ENCODE assay signal across 8 cellular contexts in genomic region chr1:155978973-155979429, GRCh38. TPM values are rescaled to one million over a fixed set of nuclear protein-coding genes. Genes with fewer than 3 reads are reported as not detected.
DNase-seq lines count a peak whose midpoint lies in the region; ATAC-seq and TF ChIP-seq lines count a peak whose summit lies in the region.

No MANE protein-coding gene starts in this region.

- peak overlapping the region; percentile 87 to 93 for H3K27ac ChIP-seq in SK-N-SH (ENCODE audit: low read depth in 2 of 2, low read length in 1 of 2)

- no peaks in the 10 kb centered on the region for H3K9me3 Mint-ChIP-seq in activated CD4-positive, alpha-beta T cell treated with anti-CD3 and anti-CD28 coated beads, Interleukin-2, amount 10 ng/mL, durations not matched to agents 7 days and 5 days
- no peaks in the 10 kb centered on the region for H3K9me3 Mint-ChIP-seq in natural killer cell

- no peaks in the 10 kb centered on the region for H3K27me3 Mint-ChIP-seq in activated CD4-positive, alpha-beta T cell treated with anti-CD3 and anti-CD28 coated beads, Interleukin-2, amount 10 ng/mL, durations not matched to agents 7 days and 5 days
- no peaks in the 10 kb centered on the region for H3K27me3 Mint-ChIP-seq in natural killer cell (ENCODE audit: low read depth in 2 of 2)

- H3K36me3 Mint-ChIP-seq in activated CD4-positive, alpha-beta T cell treated with anti-CD3 and anti-CD28 coated beads, Interleukin-2, amount 10 ng/mL, durations not matched to agents 7 days and 5 days (ENCODE audit: low read depth), result peaks cover 37% of the 10 kb centered on the region
- no peaks in the 10 kb centered on the region for H3K36me3 Mint-ChIP-seq in natural killer cell

- peaks cover 85% of the 10 kb centered on the region for H3K79me2 ChIP-seq in SK-N-SH (ENCODE audit: insufficient read depth)

- peak overlapping the region; percentile 88 for H3K4me2 ChIP-seq in SK-N-SH

- peak overlapping the region; percentile 96 for H3K9ac ChIP-seq in SK-N-SH

- H3K4me1 Mint-ChIP-seq in activated CD4-positive, alpha-beta T cell treated with anti-CD3 and anti-CD28 coated beads, Interleukin-2, amount 10 ng/mL, durations not matched to agents 7 days and 5 days, result peaks cover 70% of the 10 kb centered on the region
- H3K4me1 Mint-ChIP-seq in natural killer cell, result peaks cover 67 to 80% of the 10 kb centered on the region in 2 donors

- no peak for DNase-seq in activated CD4-positive, alpha-beta T cell treated with anti-CD3 and anti-CD28 coated beads, Interleukin-2, amount 10 ng/mL, durations not matched to agents 7 days and 5 days
- DNase-seq in activated CD4-positive, alpha-beta T cell treated with anti-CD3 and anti-CD28 coated beads, Interleukin-2, amount 50 U/mL, for 4 hours, result no peak
- DNase-seq in SK-N-SH, result no peak
- peak; percentile 19 for DNase-seq in epidermal melanocyte (ENCODE audit: insufficient read length, low spot score)
- DNase-seq in natural killer cell, result no peak
- no peak for DNase-seq in NCI-H748 treated with DMSO at 0.1 percent for 48 hours (lab: John Stamatoyannopoulos, UW)
- DNase-seq in stimulated activated naive CD4-positive, alpha-beta T cell treated with Interleukin-2 at 50 U/mL for 16 hours (lab: John Stamatoyannopoulos, UW), result no peak

- POLR2A ChIA-PET in activated CD4-positive, alpha-beta T cell treated with anti-CD3 and anti-CD28 coated beads, Interleukin-2, amount 10 ng/mL, durations not matched to agents 7 days and 5 days (lab: Charles Lee), result interaction anchor here (1.6 kb wide), 1 partner anchor 33 kb away, joined by 4 read pairs; no protein-coding TSS in a partner anchor
- POLR2A ChIA-PET in SK-N-SH (lab: Yijun Ruan, JAX), result interaction anchor here (0.6 to 2.5 kb wide), 4 partner anchors 10 to 236 kb away, joined by 3 to 12 read pairs (median 6); partner anchors contain the start of gene KHDC4

- H3K4me1 ChIP-seq in SK-N-SH (ENCODE audit: control insufficient read depth in 1 of 2, insufficient read depth in 2 of 2, low read depth in 1 of 2, low read length in 1 of 2), result peaks cover 42 to 61% of the 10 kb centered on the region in 2 experiments

- CTCF ChIA-PET in activated CD4-positive, alpha-beta T cell treated with anti-CD3 and anti-CD28 coated beads, Interleukin-2, amount 10 ng/mL, durations not matched to agents 7 days and 5 days (lab: Charles Lee), result interaction anchor here (1.0 to 5.0 kb wide), 10 partner anchors 11 to 728 kb away, joined by 3 to 38 read pairs (median 4); partner anchors contain the start of gene KHDC4
- CTCF ChIA-PET in SK-N-SH (lab: Yijun Ruan, JAX), result interaction anchor here (0.7 to 4.2 kb wide), 12 partner anchors 10 to 114 kb away, joined by 3 to 44 read pairs (median 4); partner anchors contain the start of genes KHDC4 and LAMTOR2

- peak overlapping the region; percentile 99 for H3K4me3 Mint-ChIP-seq in activated CD4-positive, alpha-beta T cell treated with anti-CD3 and anti-CD28 coated beads, Interleukin-2, amount 10 ng/mL, durations not matched to agents 7 days and 5 days
- peak overlapping the region; percentile 92 for H3K4me3 Mint-ChIP-seq in natural killer cell

- H3F3A ChIP-seq in SK-N-SH (replicated peaks; ENCODE audit: insufficient read depth), result peaks cover 25% of the 10 kb centered on the region

- H3K4me3 ChIP-seq in SK-N-SH (ENCODE audit: low read depth in 2 of 2, low read length in 1 of 2), result peak overlapping the region; percentile 88 to 91

- H3K9me2 ChIP-seq in SK-N-SH, result no peaks in the 10 kb centered on the region

- intact Hi-C loops in natural killer cell (cut with micrococcal nuclease), result loop anchor here (5.0 kb wide), 2 partner anchors 67 to 122 kb away; partner anchors contain the start of genes GON4L, RIT1 and SYT11

- peaks cover 30% of the 10 kb centered on the region for H4K20me1 ChIP-seq in SK-N-SH (ENCODE audit: insufficient read depth)

- no peak for TF ChIP-seq RAD21 in SK-N-SH (IDR thresholded peaks at IDR 0.05; ENCODE audit: low read length)

- WGBS in SK-N-SH (ENCODE audit: low lambda C conversion rate), result 31% methylated on average over 8 of the region's 8 CpGs

- TF ChIP-seq EP300 in SK-N-SH (IDR thresholded peaks at IDR 0.05; ENCODE audit: borderline replicate concordance in 1 of 2, low read depth in 1 of 2, low read length in 1 of 2), result no peak

- peak overlapping the region; percentile 77 for H3K27ac Mint-ChIP-seq in activated CD4-positive, alpha-beta T cell treated with anti-CD3 and anti-CD28 coated beads, Interleukin-2, amount 10 ng/mL, durations not matched to agents 7 days and 5 days
- H3K27ac Mint-ChIP-seq in natural killer cell, result peak overlapping the region; percentile 90 to 94

- no peaks in the 10 kb centered on the region for H3K27me3 ChIP-seq in SK-N-SH (ENCODE audit: insufficient read depth)

- H2AFZ ChIP-seq in SK-N-SH (ENCODE audit: low read depth), result peak overlapping the region; percentile 50

- no peaks in the 10 kb centered on the region for H3K9me3 ChIP-seq in SK-N-SH

- ATAC-seq in natural killer cell, result no peak
- no peak for ATAC-seq in HG03521 (IDR thresholded peaks at IDR 0.05; ENCODE audit: unreplicated experiment)

- TF ChIP-seq CTCF in SK-N-SH (IDR thresholded peaks at IDR 0.05) (no peak), natural killer cell (IDR thresholded peaks at IDR 0.05) (no peak)

- no peaks in the 10 kb centered on the region for H3K36me3 ChIP-seq in SK-N-SH (replicated peaks in 1 of 2; ENCODE audit: control insufficient read depth in 1 of 2, insufficient read depth in 2 of 2, low read length in 1 of 2)

TF ChIP-seq in SK-N-SH, 30 proteins besides CTCF, POLR2A, EP300 and RAD21:
- TF ChIP-seq REST (IDR thresholded peaks at IDR 0.05; ENCODE audit: low read depth, low read length), result 0 out of 2 replicates have a peak, but pooled peaks have one; percentile 16
- TF ChIP-seq, protein P1, sequence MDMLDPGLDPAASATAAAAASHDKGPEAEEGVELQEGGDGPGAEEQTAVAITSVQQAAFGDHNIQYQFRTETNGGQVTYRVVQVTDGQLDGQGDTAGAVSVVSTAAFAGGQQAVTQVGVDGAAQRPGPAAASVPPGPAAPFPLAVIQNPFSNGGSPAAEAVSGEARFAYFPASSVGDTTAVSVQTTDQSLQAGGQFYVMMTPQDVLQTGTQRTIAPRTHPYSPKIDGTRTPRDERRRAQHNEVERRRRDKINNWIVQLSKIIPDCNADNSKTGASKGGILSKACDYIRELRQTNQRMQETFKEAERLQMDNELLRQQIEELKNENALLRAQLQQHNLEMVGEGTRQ (IDR thresholded peaks at IDR 0.05; ENCODE audit: borderline replicate concordance, low read depth, low read length), result no peak
TF ChIP-seq in SK-N-SH: peak in this region for 1.

RNA-seq across cellular contexts. Expression of gene ARHGEF2, which starts 0.7 kb away (rescaled TPM):
- 100 to 1,000 TPM; 157 to 191 TPM for total RNA-seq in activated CD4-positive, alpha-beta T cell treated with anti-CD3 and anti-CD28 coated beads, Interleukin-2, amount 10 ng/mL, durations not matched to agents 7 days and 5 days
- polyA plus RNA-seq in SK-N-SH (2012; rRNA removed), result 32.4 and 50.8 TPM in 2 replicates
- polyA plus RNA-seq in SK-N-SH (2012; cell fraction: cytosol; rRNA removed), result 36.5 and 37.6 TPM in 2 replicates
- polyA plus RNA-seq in SK-N-SH (2012; cell fraction: nucleus; rRNA removed), result 165 and 188 TPM in 2 replicates
- 100 to 1,000 TPM; 143 to 200 (median 147) TPM for total RNA-seq in natural killer cell

RNA-seq across cellular contexts. Expression of gene RXFP4, which starts 37.6 kb away (rescaled TPM):
- total RNA-seq in activated CD4-positive, alpha-beta T cell treated with anti-CD3 and anti-CD28 coated beads, Interleukin-2, amount 10 ng/mL, durations not matched to agents 7 days and 5 days, result not detected
- not detected in 2 replicates for polyA plus RNA-seq in SK-N-SH (2012; rRNA removed)
- not detected in 2 replicates for polyA plus RNA-seq in SK-N-SH (2012; cell fraction: cytosol; rRNA removed)
- not detected in 2 replicates for polyA plus RNA-seq in SK-N-SH (2012; cell fraction: nucleus; rRNA removed)
- total RNA-seq in natural killer cell, result not detected

RNA-seq across cellular contexts. Expression of gene SSR2, which starts 41.8 kb away (rescaled TPM):
- 100 to 1,000 TPM; 235 to 273 TPM for total RNA-seq in activated CD4-positive, alpha-beta T cell treated with anti-CD3 and anti-CD28 coated beads, Interleukin-2, amount 10 ng/mL, durations not matched to agents 7 days and 5 days
- polyA plus RNA-seq in SK-N-SH (2012; rRNA removed), result 1,136 and 1,763 TPM in 2 replicates
- 1,047 and 1,419 TPM in 2 replicates for polyA plus RNA-seq in SK-N-SH (2012; cell fraction: cytosol; rRNA removed)
- 443 and 564 TPM in 2 replicates for polyA plus RNA-seq in SK-N-SH (2012; cell fraction: nucleus; rRNA removed)
- total RNA-seq in natural killer cell, result 100 to 1,000 TPM; 209 to 215 (median 211) TPM

RNA-seq across cellular contexts. Expression of gene KHDC4, which starts 44.8 kb away (rescaled TPM):
- 10 to 100 TPM; 66.3 to 67.3 TPM for total RNA-seq in activated CD4-positive, alpha-beta T cell treated with anti-CD3 and anti-CD28 coated beads, Interleukin-2, amount 10 ng/mL, durations not matched to agents 7 days and 5 days
- 43.1 and 94.4 TPM in 2 replicates for polyA plus RNA-seq in SK-N-SH (2012; rRNA removed)
- 24.6 and 27.2 TPM in 2 replicates for polyA plus RNA-seq in SK-N-SH (2012; cell fraction: cytosol; rRNA removed)
- polyA plus RNA-seq in SK-N-SH (2012; cell fraction: nucleus; rRNA removed), result 176 and 362 TPM in 2 replicates
- total RNA-seq in natural killer cell, result 100 to 1,000 TPM in 1 of 3 donors, 10 to 100 TPM in 2; 61.9 to 101 (median 85.9) TPM
